Comparison of ENCODE assay signal across 30 cellular contexts in genomic region chr1:65263286-65263685, GRCh38.
"Had no signal": no experiment of that assay in that cellular context is flagged by ENCODE, and none has a peak within 500 bp of the region (broad histone marks: within the 10 kb centered on the region; RNA-seq: fewer than 3 reads in every experiment).

No MANE protein-coding gene starts in this region.

- H3K27ac ChIP-seq: body of pancreas, coronary artery, esophagus muscularis mucosa, foreskin keratinocyte, gastrocnemius medialis had no signal

- H3K9me3 Mint-ChIP-seq: activated CD8-positive, alpha-beta T cell treated with anti-CD3 and anti-CD28 coated beads for 36 hours; activated T-cell treated with anti-CD3 and anti-CD28 coated beads, Interleukin-2, amount 50 U/mL, for 4 hours; activated T-helper 17 cell treated with anti-CD3 and anti-CD28 coated beads, Interleukin-2, amount 50 U/mL, for 72 hours; dendritic cell treated with granulocyte-macrophage colony-stimulating factor and Interleukin-4, amounts not matched to agents 40 ng/mL and 50 ng/mL, for 4 days; effector memory CD8-positive, alpha-beta T cell; T-helper 2 cell treated with Interferon-gamma antibody and Interleukin-4, amounts not matched to agents 5 μg/mL and 100 μg/mL, for 36 hours had no signal

- H3K36me3 Mint-ChIP-seq: activated naive CD8-positive, alpha-beta T cell had no signal

- H3K27ac Mint-ChIP-seq: activated CD8-positive, alpha-beta T cell treated with anti-CD3 and anti-CD28 coated beads for 36 hours; activated naive CD8-positive, alpha-beta T cell; activated T-helper 17 cell treated with anti-CD3 and anti-CD28 coated beads, Interleukin-2, amount 50 U/mL, for 72 hours; dendritic cell treated with granulocyte-macrophage colony-stimulating factor and Interleukin-4, amounts not matched to agents 40 ng/mL and 50 ng/mL, for 4 days; effector memory CD8-positive, alpha-beta T cell; T-helper 17 cell; T-helper 2 cell treated with Interferon-gamma antibody and Interleukin-4, amounts not matched to agents 5 μg/mL and 100 μg/mL, for 36 hours had no signal

- DNase-seq: activated CD4-positive, alpha-beta T cell treated with anti-CD3 and anti-CD28 coated beads for 4 hours; activated CD4-positive, alpha-beta T cell treated with anti-CD3 and anti-CD28 coated beads, Interleukin-2, amount 50 U/mL, for 1 hour; activated CD4-positive, alpha-beta T cell treated with anti-CD3 and anti-CD28 coated beads, Interleukin-2, amount 50 U/mL, for 48 hours; activated CD4-positive, CD25-positive, alpha-beta regulatory T cell; activated CD4-positive, CD25-positive, alpha-beta regulatory T cell treated with anti-CD3 and anti-CD28 coated beads, Interleukin-2, amount 50 U/mL, for 72 hours; activated CD8-positive, alpha-beta memory T cell treated with anti-CD3 and anti-CD28 coated beads for 24 hours; activated CD8-positive, alpha-beta T cell treated with anti-CD3 and anti-CD28 coated beads for 36 hours; activated effector memory CD4-positive, alpha-beta T cell treated with Interleukin-2 at 50 U/mL for 16 hours; activated gamma-delta T cell treated with Interleukin-2 at 50 U/mL for 16 hours; activated naive CD4-positive, alpha-beta T cell treated with anti-CD3 and anti-CD28 coated beads, Interleukin-2, amount 50 U/mL, for 16 hours; activated naive CD4-positive, alpha-beta T cell treated with Interleukin-2 at 50 U/mL for 16 hours; activated T-cell treated with anti-CD3 and anti-CD28 coated beads, Interleukin-2, amount 50 U/mL, for 4 hours; amniotic stem cell; aorta; body of pancreas; central memory CD4-positive, alpha-beta T cell; cerebellar nuclear complex; effector CD4-positive, alpha-beta T cell; effector memory CD8-positive, alpha-beta T cell; foreskin keratinocyte; gastrocnemius medialis; T-helper 1 cell; T-helper 17 cell; T1000 had no signal

- H3K4me3 ChIP-seq: body of pancreas, coronary artery, esophagus muscularis mucosa, gastrocnemius medialis had no signal

- H3K4me3 Mint-ChIP-seq: activated CD8-positive, alpha-beta T cell treated with anti-CD3 and anti-CD28 coated beads for 36 hours; activated naive CD8-positive, alpha-beta T cell; activated T-cell treated with anti-CD3 and anti-CD28 coated beads, Interleukin-2, amount 50 U/mL, for 4 hours; activated T-helper 17 cell treated with anti-CD3 and anti-CD28 coated beads, Interleukin-2, amount 50 U/mL, for 72 hours; dendritic cell treated with granulocyte-macrophage colony-stimulating factor and Interleukin-4, amounts not matched to agents 40 ng/mL and 50 ng/mL, for 4 days; effector memory CD8-positive, alpha-beta T cell; T-helper 17 cell; T-helper 2 cell treated with Interferon-gamma antibody and Interleukin-4, amounts not matched to agents 5 μg/mL and 100 μg/mL, for 36 hours had no signal

- H3K27me3 ChIP-seq: body of pancreas, foreskin keratinocyte had no signal
